ENCODE assay signal across 1 cellular context in genomic region chr10:22609719-22610118, GRCh38.
TF ChIP-seq lines count a peak whose summit lies in the region.

No MANE protein-coding gene starts in this region.

TF ChIP-seq in H1, 55 proteins besides CTCF, POLR2A, EP300 and RAD21 (continued from another document):
- TF ChIP-seq TAF1 (IDR thresholded peaks at IDR 0.05; ENCODE audit: low read depth, low read length) (no peak), SP1 (IDR thresholded peaks at IDR 0.05; ENCODE audit: low read depth, low read length) (no peak), TCF12 (IDR thresholded peaks at IDR 0.05; ENCODE audit: low read depth, low read length) (no peak), YY1 (IDR thresholded peaks at IDR 0.05; ENCODE audit: low read depth, low read length) (no peak)
